Comparison of ENCODE assay signal across 23 cellular contexts in genomic region chr3:32506466-32506865, GRCh38. TPM values are rescaled to one million over a fixed set of nuclear protein-coding genes. Genes with fewer than 3 reads are reported as not detected.
A peak's percentile ranks its signal among the peaks of the same experiment; 100 is the strongest.
DNase-seq lines count a peak whose midpoint lies in the region; ATAC-seq, FAIRE-seq and TF ChIP-seq lines count a peak whose summit lies in the region.
"Had no signal": no experiment of that assay in that cellular context is flagged by ENCODE, and none has a peak within 500 bp of the region (broad histone marks: within the 10 kb centered on the region; RNA-seq: fewer than 3 reads in every experiment).

No MANE protein-coding gene starts in this region.

- TF ChIP-seq POLR2A in HepG2 (IDR thresholded peaks at IDR 0.05; ENCODE audit: insufficient read depth in 1 of 2, low read depth in 2 of 2, low read length in 2 of 2) (no peak), right lobe of liver (IDR thresholded peaks at IDR 0.05) (no peak)

- H3K79me2 ChIP-seq in HepG2 (ENCODE audit: insufficient read depth, low read length): peaks cover 4% of the 10 kb centered on the region

- H3K9ac ChIP-seq in HepG2 (ENCODE audit: insufficient read depth, low read depth, low read length): no peak overlapping the region
- H3K9ac ChIP-seq: BLaER1 had no signal

- 1% methylated on average over 4 of the region's 4 CpGs for WGBS in HepG2 (ENCODE audit: low lambda C conversion rate)
- WGBS in right lobe of liver (ENCODE audit: insufficient coverage, low coverage, low lambda C conversion rate, missing lambda C conversion rate): 58% methylated on average over 4 of the region's 4 CpGs

- peaks cover 7% of the 10 kb centered on the region for H3K4me1 Mint-ChIP-seq in stimulated activated memory B cell treated with anti-CD40 and anti-IgM and Interleukin-4, amounts not matched to agents 10 μg/mL and 1 μg/mL and 100 μg/mL, for 72 hours
- peaks cover 10% of the 10 kb centered on the region for H3K4me1 Mint-ChIP-seq in activated CD4-positive, alpha-beta T cell treated with anti-CD3 and anti-CD28 coated beads, Interleukin-2, amount 10 ng/mL, durations not matched to agents 24 days and 14 days

- no peak overlapping the region for H3K4me3 ChIP-seq in HepG2 (replicated peaks in 1 of 3; ENCODE audit: insufficient read depth in 1 of 3, low read depth in 2 of 3, low read length in 3 of 3)
- no peak overlapping the region for H3K4me3 ChIP-seq in right lobe of liver
- no peak overlapping the region for H3K4me3 ChIP-seq in tibial artery
- H3K4me3 ChIP-seq: BLaER1, GM12878, GM23338 had no signal

- no peak for TF ChIP-seq RAD21 in HepG2 (CRISPR knock-in tag; IDR thresholded peaks at IDR 0.05)

- TF ChIP-seq EP300 in HepG2 (IDR thresholded peaks at IDR 0.05; ENCODE audit: low read depth in 2 of 2, low read length in 2 of 2) (no peak), HepG2 (CRISPR knock-in tag; IDR thresholded peaks at IDR 0.05; ENCODE audit: borderline replicate concordance) (no peak)

- CTCF ChIA-PET in HepG2 (lab: Yijun Ruan, JAX; ENCODE audit: low intra/inter-chr PET ratio, low total read pairs): no interaction called here

- BruUV-seq in HepG2 (replicated peaks; lab: Mats Ljungman, UMichigan): no TSS peak

- H3K4me2 ChIP-seq in HepG2 (ENCODE audit: low read depth, low read length): peak overlapping the region; percentile 37; the same call in 1 of the 2 replicates
- H3K4me2 ChIP-seq: BLaER1, GM23338 had no signal

- H3K9me3 Mint-ChIP-seq in stimulated activated memory B cell treated with anti-CD40 and anti-IgM and Interleukin-4, amounts not matched to agents 10 μg/mL and 1 μg/mL and 100 μg/mL, for 72 hours: no peaks in the 10 kb centered on the region
- H3K9me3 Mint-ChIP-seq in activated CD4-positive, alpha-beta T cell treated with anti-CD3 and anti-CD28 coated beads, Interleukin-2, amount 10 ng/mL, durations not matched to agents 24 days and 14 days: no peaks in the 10 kb centered on the region
- H3K9me3 Mint-ChIP-seq: CD14-positive monocyte; CD4-positive, alpha-beta T cell; CD8-positive, alpha-beta memory T cell; GM23338; H9 had no signal

- no peaks in the 10 kb centered on the region for H3K27me3 Mint-ChIP-seq in stimulated activated memory B cell treated with anti-CD40 and anti-IgM and Interleukin-4, amounts not matched to agents 10 μg/mL and 1 μg/mL and 100 μg/mL, for 72 hours
- H3K27me3 Mint-ChIP-seq in activated CD4-positive, alpha-beta T cell treated with anti-CD3 and anti-CD28 coated beads, Interleukin-2, amount 10 ng/mL, durations not matched to agents 24 days and 14 days: peaks cover 2% of the 10 kb centered on the region
- H3K27me3 Mint-ChIP-seq: B cell; CD4-positive, alpha-beta T cell had no signal

- peak overlapping the region; percentile 31 for H2AFZ ChIP-seq in HepG2 (ENCODE audit: low read length)
- H2AFZ ChIP-seq: GM23338 had no signal

- H3K36me3 Mint-ChIP-seq in stimulated activated memory B cell treated with anti-CD40 and anti-IgM and Interleukin-4, amounts not matched to agents 10 μg/mL and 1 μg/mL and 100 μg/mL, for 72 hours: no peaks in the 10 kb centered on the region
- no peaks in the 10 kb centered on the region for H3K36me3 Mint-ChIP-seq in activated CD4-positive, alpha-beta T cell treated with anti-CD3 and anti-CD28 coated beads, Interleukin-2, amount 10 ng/mL, durations not matched to agents 24 days and 14 days (ENCODE audit: low read depth)
- H3K36me3 Mint-ChIP-seq: CD14-positive monocyte had no signal

- POLR2A ChIA-PET in HepG2 (lab: Yijun Ruan, JAX): no interaction called here

- peak overlapping the region; percentile 3 for H3K27ac Mint-ChIP-seq in stimulated activated memory B cell treated with anti-CD40 and anti-IgM and Interleukin-4, amounts not matched to agents 10 μg/mL and 1 μg/mL and 100 μg/mL, for 72 hours
- no peak overlapping the region for H3K27ac Mint-ChIP-seq in activated CD4-positive, alpha-beta T cell treated with anti-CD3 and anti-CD28 coated beads, Interleukin-2, amount 10 ng/mL, durations not matched to agents 24 days and 14 days
- H3K27ac Mint-ChIP-seq: B cell; CD14-positive monocyte; CD4-positive, alpha-beta T cell; GM23338; H9 had no signal

- TF ChIP-seq CTCF in HepG2 (CRISPR knock-in tag; IDR thresholded peaks at IDR 0.05): no peak
- TF ChIP-seq CTCF in right lobe of liver (IDR thresholded peaks at IDR 0.05): no peak
- no peak for TF ChIP-seq CTCF in tibial artery (IDR thresholded peaks at IDR 0.05)

- H4K20me1 ChIP-seq in HepG2 (ENCODE audit: insufficient read depth, low read length): no peaks in the 10 kb centered on the region

- H3K36me3 ChIP-seq in HepG2 (replicated peaks in 1 of 2; ENCODE audit: control insufficient read depth in 1 of 2, insufficient read depth in 2 of 2, low read length in 2 of 2) (no peaks in the 10 kb centered on the region), right lobe of liver (no peaks in the 10 kb centered on the region), tibial artery (no peaks in the 10 kb centered on the region)
- H3K36me3 ChIP-seq: BLaER1 had no signal

- peaks cover 0 to 1% of the 10 kb centered on the region in 2 experiments; a peak in 2 of 5 replicates for H3K27me3 ChIP-seq in HepG2 (ENCODE audit: control insufficient read depth in 1 of 2, insufficient read depth in 2 of 2, low read length in 2 of 2)
- H3K27me3 ChIP-seq in right lobe of liver: no peaks in the 10 kb centered on the region
- no peaks in the 10 kb centered on the region for H3K27me3 ChIP-seq in tibial artery
- H3K27me3 ChIP-seq: BLaER1 had no signal

- H3K9me3 ChIP-seq in HepG2 (ENCODE audit: low read length) (no peaks in the 10 kb centered on the region), right lobe of liver (no peaks in the 10 kb centered on the region), tibial artery (no peaks in the 10 kb centered on the region)
- H3K9me3 ChIP-seq: BLaER1 had no signal

- H3K27ac ChIP-seq in HepG2 (ENCODE audit: extremely low read length, insufficient read depth, low read length): no peak overlapping the region
- no peak overlapping the region for H3K27ac ChIP-seq in right lobe of liver
- no peak overlapping the region for H3K27ac ChIP-seq in tibial artery
- H3K27ac ChIP-seq: 22Rv1, BLaER1 had no signal

- DNase-seq in HepG2 (ENCODE audit: low spot score) (no peak), right lobe of liver (no peak), dermis blood vessel endothelial cell (peak; percentile 63), tibial artery (no peak)
- no peak for DNase-seq in activated CD4-positive, alpha-beta T cell treated with anti-CD3 and anti-CD28 coated beads, Interleukin-2, amount 10 ng/mL, durations not matched to agents 24 days and 14 days
- DNase-seq: CD4-positive, alpha-beta T cell; CD8-positive, alpha-beta memory T cell; DMS 273 treated with DMSO at 0.1 percent for 48 hours; DMS79; EL; GDM1; H9 had no signal

- in situ Hi-C loops in HepG2 (cut with HindIII; ENCODE audit: extremely low pct_ligation_motif_present, low pct_unique_long_range_greater_than_20kb): loop anchor here (5.0 to 10.0 kb wide), 2 partner anchors 161 to 428 kb away; no protein-coding TSS in a partner anchor

- intact Hi-C loops in HepG2 (cut with micrococcal nuclease; ENCODE audit: unreplicated experiment): loop anchor here (10.0 kb wide), 1 partner anchor 112 kb away; the partner anchor contains the start of gene CMTM7
- intact Hi-C loops in right lobe of liver (cut with DNase I): loop anchor here in 1 of 2 donors (10.0 kb wide), 1 partner anchor 158 kb away; no protein-coding TSS in a partner anchor
- intact Hi-C loops in activated CD4-positive, alpha-beta T cell treated with anti-CD3 and anti-CD28 coated beads, Interleukin-2, amount 10 ng/mL, durations not matched to agents 24 days and 14 days (cut with micrococcal nuclease): no loop called here
- intact Hi-C loops in tibial artery (cut with DNase I; ENCODE audit: low total_unique reads): loop anchor here (5.0 to 10.0 kb wide), 2 partner anchors 68 to 161 kb away; partner anchors contain the start of gene DYNC1LI1

- no peak overlapping the region for H3K4me3 Mint-ChIP-seq in stimulated activated memory B cell treated with anti-CD40 and anti-IgM and Interleukin-4, amounts not matched to agents 10 μg/mL and 1 μg/mL and 100 μg/mL, for 72 hours
- no peak overlapping the region for H3K4me3 Mint-ChIP-seq in activated CD4-positive, alpha-beta T cell treated with anti-CD3 and anti-CD28 coated beads, Interleukin-2, amount 10 ng/mL, durations not matched to agents 24 days and 14 days
- H3K4me3 Mint-ChIP-seq: B cell; CD14-positive monocyte; CD4-positive, alpha-beta T cell; CD8-positive, alpha-beta memory T cell; GM23338; H9 had no signal

- peaks cover 20% of the 10 kb centered on the region for H3K4me1 ChIP-seq in HepG2 (ENCODE audit: insufficient read depth, low read length)
- no peaks in the 10 kb centered on the region for H3K4me1 ChIP-seq in right lobe of liver
- H3K4me1 ChIP-seq in tibial artery: peaks cover 0 to 5% (median 3%) of the 10 kb centered on the region in 4 donors

- no peak for ATAC-seq in HepG2
- ATAC-seq in right lobe of liver: no peak
- no peak for ATAC-seq in stimulated activated memory B cell treated with anti-CD40 and anti-IgM and Interleukin-4, amounts not matched to agents 10 μg/mL and 1 μg/mL and 100 μg/mL, for 72 hours
- ATAC-seq: GM12878, GM23338, HCT116 had no signal

- FAIRE-seq in HepG2 (lab: Jason Lieb, UNC): no peak
- FAIRE-seq: A204.1, D721Med, GM12878, GM19239 had no signal

RNA-seq across cellular contexts. Expression of gene CMTM6, which starts 3.8 kb away (rescaled TPM):
- total RNA-seq in HepG2 (2016; rRNA removed; fragmentation: Illumina TruSeq; extraction: Trizol) (43.8 and 55.7 TPM in 2 replicates), right lobe of liver (10 to 100 TPM; 45.2 to 69.1 (median 57.2) TPM), dermis blood vessel endothelial cell (110 and 161 TPM in 2 replicates)
- 3.6 and 4.8 TPM in 2 replicates for total RNA-seq in HepG2 (2016; cell fraction: cytosol; rRNA removed; fragmentation: Illumina TruSeq; extraction: Trizol; ENCODE audit: low read depth)
- 42.8 and 55.9 TPM in 2 replicates for total RNA-seq in HepG2 (2016; cell fraction: insoluble cytoplasmic fraction; rRNA removed; fragmentation: Illumina TruSeq; extraction: Trizol)
- total RNA-seq in HepG2 (2016; cell fraction: membrane; rRNA removed; fragmentation: Illumina TruSeq; extraction: Trizol): 24.8 and 28.0 TPM in 2 replicates
- total RNA-seq in HepG2 (2016; cell fraction: nucleus; rRNA removed; fragmentation: Illumina TruSeq; extraction: Trizol): 45.5 and 52.9 TPM in 2 replicates
- 20.7 and 25.6 TPM in 2 replicates for polyA plus RNA-seq in HepG2 (2011; rRNA removed)
- polyA plus RNA-seq in HepG2 (2011; cell fraction: cytosol; rRNA removed): 10.1 and 18.8 TPM in 2 replicates
- polyA plus RNA-seq in HepG2 (2011; cell fraction: nucleus; rRNA removed): 2.8 and 4.3 TPM in 2 replicates
- 20.9 and 22.5 TPM in 2 replicates for polyA plus RNA-seq in HepG2 (2012)
- polyA plus RNA-seq in HepG2 (2016; cell fraction: cytosol; fragmentation: Illumina TruSeq; extraction: Trizol; ENCODE audit: low read depth): 3.7 and 4.0 TPM in 2 replicates
- polyA plus RNA-seq in HepG2 (2016; cell fraction: insoluble cytoplasmic fraction; fragmentation: Illumina TruSeq; extraction: Trizol; ENCODE audit: low read depth): 38.2 and 40.7 TPM in 2 replicates
- polyA plus RNA-seq in HepG2 (2016; cell fraction: membrane; fragmentation: Illumina TruSeq; extraction: Trizol; ENCODE audit: low read depth): 14.9 and 16.8 TPM in 2 replicates
- polyA plus RNA-seq in HepG2 (2016; cell fraction: nucleus; fragmentation: Illumina TruSeq; extraction: Trizol; ENCODE audit: insufficient read depth, low read depth): 50.7 and 56.9 TPM in 2 replicates
- polyA minus RNA-seq in HepG2 (2011; rRNA and poly(A)+ RNA removed; ENCODE audit: low replicate concordance): 10.7 and 10.8 TPM in 2 replicates
- 13.8 and 18.7 TPM in 2 replicates for polyA minus RNA-seq in HepG2 (2011; cell fraction: cytosol; rRNA and poly(A)+ RNA removed)
- polyA minus RNA-seq in HepG2 (2011; cell fraction: nucleus; rRNA and poly(A)+ RNA removed): 9.4 and 10.6 TPM in 2 replicates
- 79.3 and 79.6 TPM in 2 replicates for total RNA-seq in activated CD4-positive, alpha-beta T cell treated with anti-CD3 and anti-CD28 coated beads, Interleukin-2, amount 10 ng/mL, durations not matched to agents 24 days and 14 days
